Comparison of ENCODE assay signal across 8 cellular contexts in the genomic region with DNA sequence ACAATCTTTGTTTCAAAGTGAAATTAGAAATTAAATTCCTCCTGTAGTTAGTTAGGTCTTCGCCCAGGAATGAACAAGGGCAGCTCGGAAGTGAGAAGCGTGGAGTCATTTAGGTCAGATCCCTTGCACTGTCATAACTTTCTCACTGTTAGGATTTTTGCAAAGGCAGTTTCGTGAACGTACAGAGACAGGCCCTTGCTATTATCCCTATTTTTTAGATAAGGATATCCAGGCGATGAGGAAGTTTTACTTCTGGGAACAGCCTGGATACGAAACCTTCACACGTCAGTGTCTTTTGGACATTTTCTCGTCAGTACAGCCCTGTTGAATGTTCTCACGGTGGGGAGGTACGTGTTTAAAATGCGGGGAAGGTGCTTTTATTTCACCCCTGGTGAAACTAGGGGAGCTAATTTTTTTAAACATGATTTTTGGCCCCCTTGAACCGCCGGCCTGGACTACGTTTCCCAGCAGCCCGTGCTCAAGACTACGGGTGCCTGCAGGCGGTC. TPM values are rescaled to one million over a fixed set of nuclear protein-coding genes. Genes with fewer than 3 reads are reported as not detected.
DNase-seq lines count a peak whose midpoint lies in the region; ATAC-seq and TF ChIP-seq lines count a peak whose summit lies in the region.

No MANE protein-coding gene starts in this region.

- POLR2A ChIA-PET in AG04449 (lab: Yijun Ruan, JAX), result no interaction called here

- peak overlapping the region; percentile 96 for H3K4me3 Mint-ChIP-seq in T-helper 17 cell

- H3K9me3 ChIP-seq in T-helper 17 cell (ENCODE audit: control insufficient read depth, low read length, poor library complexity, severe bottlenecking) (no peaks in the 10 kb centered on the region), fibroblast of lung (ENCODE audit: control insufficient read depth, insufficient read depth, low read depth, low read length) (no peaks in the 10 kb centered on the region), neuron (ENCODE audit: low read length) (no peaks in the 10 kb centered on the region)

- H4K20me1 ChIP-seq in fibroblast of lung (ENCODE audit: control insufficient read depth, extremely low read depth, insufficient read depth, low read length), result no peaks in the 10 kb centered on the region

- peaks cover 3% of the 10 kb centered on the region for H3K4me1 ChIP-seq in fibroblast of lung (ENCODE audit: control insufficient read depth, extremely low read depth, insufficient read depth, low read length)
- H3K4me1 ChIP-seq in neuron (ENCODE audit: insufficient read depth, low read length), result peaks cover 8% of the 10 kb centered on the region

- H3K4me1 Mint-ChIP-seq in T-helper 17 cell, result peaks cover 36% of the 10 kb centered on the region

- H3K27me3 Mint-ChIP-seq in T-helper 17 cell, result no peaks in the 10 kb centered on the region

- H3K4me3 ChIP-seq in AG04449 (ENCODE audit: low read depth, low read length) (peak overlapping the region; percentile 96), GM12875 (ENCODE audit: low read depth, low read length) (peak overlapping the region; percentile 36), fibroblast of lung (replicated peaks in 1 of 4; ENCODE audit: control extremely low read depth in 1 of 4, insufficient read depth in 1 of 4, low read depth in 3 of 4, low read length in 4 of 4) (peak overlapping the region; percentile 66 to 93 (median 85)), neuron (ENCODE audit: low read length) (peak overlapping the region; percentile 81)

- H2AFZ ChIP-seq in fibroblast of lung (ENCODE audit: low read length) (peak overlapping the region; percentile 90), neuron (ENCODE audit: low read depth, low read length) (peak overlapping the region; percentile 93)

- H3K27ac ChIP-seq in fibroblast of lung (ENCODE audit: insufficient read depth, low read length), result peak overlapping the region; percentile 85

- H3K4me2 ChIP-seq in fibroblast of lung (ENCODE audit: extremely low read depth, insufficient read depth, low read length), result peak overlapping the region; percentile 36

- H3K36me3 ChIP-seq in fibroblast of lung (ENCODE audit: control insufficient read depth, insufficient read depth, low read length), result no peaks in the 10 kb centered on the region
- peaks cover 2% of the 10 kb centered on the region for H3K36me3 ChIP-seq in neuron (ENCODE audit: insufficient read depth, low read length)

- peaks cover 30% of the 10 kb centered on the region for H3K79me2 ChIP-seq in fibroblast of lung (ENCODE audit: control insufficient read depth, insufficient read depth, low read length)

- TF ChIP-seq CTCF in AG04449 (IDR thresholded peaks at IDR 0.05; ENCODE audit: insufficient read depth, low read length, missing control alignments), result no peak
- TF ChIP-seq CTCF in GM12875 (IDR thresholded peaks at IDR 0.05; ENCODE audit: borderline replicate concordance, insufficient read depth, low read depth, low read length), result no peak
- TF ChIP-seq CTCF in fibroblast of lung (conservative IDR thresholded peaks at IDR 0.05 in 1 of 2, IDR thresholded peaks at IDR 0.05 in 1 of 2; ENCODE audit: low read depth in 1 of 2, low read length in 2 of 2), result no peak

- CTCF ChIA-PET in AG04449 (lab: Yijun Ruan, JAX), result no interaction called here

- ATAC-seq in T-helper 17 cell (no peak), GM19467 (IDR thresholded peaks at IDR 0.05; ENCODE audit: unreplicated experiment) (no peak)

- no peaks in the 10 kb centered on the region for H3K36me3 Mint-ChIP-seq in T-helper 17 cell (ENCODE audit: low read depth)

- no peak for DNase-seq in AG04449 (ENCODE audit: low read depth, low spot score)
- DNase-seq in T-helper 17 cell, result peak in 1 of 3 donors; percentile 72
- peak in 1 of 2 donors; percentile 84 for DNase-seq in fibroblast of lung (ENCODE audit: low read depth in 2 of 2)
- no peak for DNase-seq in NCI-H446 (lab: John Stamatoyannopoulos, UW)
- DNase-seq in DMS 273 treated with DMSO at 0.1 percent for 48 hours (lab: John Stamatoyannopoulos, UW), result no peak

- peak overlapping the region; percentile 89 for H3K9ac ChIP-seq in fibroblast of lung (ENCODE audit: insufficient read depth, low read length)

- no peaks in the 10 kb centered on the region for H3K27me3 ChIP-seq in fibroblast of lung (ENCODE audit: control insufficient read depth, insufficient read depth, low read length)
- no peaks in the 10 kb centered on the region for H3K27me3 ChIP-seq in neuron (ENCODE audit: insufficient read depth, low read length)

- H3K27ac Mint-ChIP-seq in T-helper 17 cell, result peak overlapping the region; percentile 73

RNA-seq across cellular contexts. Expression of a gene that starts 0.3 kb away (rescaled TPM):
- total RNA-seq in T-helper 17 cell (100 to 1,000 TPM; 168 to 195 TPM), fibroblast of lung (47.0 and 48.2 TPM in 2 replicates)
- polyA plus RNA-seq in fibroblast of lung, result 29.9 and 47.7 TPM in 2 replicates
- 14.3 and 23.2 TPM in 2 replicates for polyA plus RNA-seq in fibroblast of lung (2012)
- polyA minus RNA-seq in fibroblast of lung (ENCODE audit: low replicate concordance), result 28.3 and 41.7 TPM in 2 replicates

Comparison
In these comparisons a context has a peak if more than half of its experiments do, and no peak if none do; other contexts are left out.
1. H3K4me3 ChIP-seq: peak in every context shown above with its lines; median percentile 96 in AG04449; 85 in fibroblast of lung; 81 in neuron; 36 in GM12875.